In the genomic region with DNA sequence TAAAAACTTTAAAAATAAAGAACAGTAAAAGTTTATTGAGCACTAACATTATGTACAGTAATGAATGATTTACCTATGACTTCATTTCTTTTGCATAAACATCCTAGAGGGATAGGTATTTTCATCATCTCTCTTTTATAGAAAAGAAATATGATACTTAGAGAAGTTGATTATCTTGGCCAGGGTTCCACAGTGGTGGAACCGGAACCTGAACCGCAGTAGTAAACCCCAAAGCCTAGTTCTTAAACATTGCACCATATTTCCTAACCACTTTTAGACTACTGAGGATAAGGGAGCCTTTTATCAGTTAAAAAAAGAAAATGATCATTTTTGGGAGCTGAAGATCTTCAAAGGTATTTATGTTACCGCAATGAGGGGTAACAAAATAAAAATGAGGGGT, we compare ENCODE assay signal across 1 cellular context.
TF ChIP-seq lines count a peak whose summit lies in the region.

No MANE protein-coding gene starts in this region.

TF ChIP-seq in IMR-90, 13 proteins besides CTCF, POLR2A, EP300 and RAD21 (continued from another document):
- no peak for TF ChIP-seq MAZ (IDR thresholded peaks at IDR 0.05; ENCODE audit: borderline replicate concordance, low read depth, low read length)
- TF ChIP-seq CEBPB (IDR thresholded peaks at IDR 0.05; ENCODE audit: low read depth, low read length): peak; percentile 90
- TF ChIP-seq, protein P1, sequence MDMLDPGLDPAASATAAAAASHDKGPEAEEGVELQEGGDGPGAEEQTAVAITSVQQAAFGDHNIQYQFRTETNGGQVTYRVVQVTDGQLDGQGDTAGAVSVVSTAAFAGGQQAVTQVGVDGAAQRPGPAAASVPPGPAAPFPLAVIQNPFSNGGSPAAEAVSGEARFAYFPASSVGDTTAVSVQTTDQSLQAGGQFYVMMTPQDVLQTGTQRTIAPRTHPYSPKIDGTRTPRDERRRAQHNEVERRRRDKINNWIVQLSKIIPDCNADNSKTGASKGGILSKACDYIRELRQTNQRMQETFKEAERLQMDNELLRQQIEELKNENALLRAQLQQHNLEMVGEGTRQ (IDR thresholded peaks at IDR 0.05; ENCODE audit: low read depth, low read length): no peak
